In the genomic region with DNA sequence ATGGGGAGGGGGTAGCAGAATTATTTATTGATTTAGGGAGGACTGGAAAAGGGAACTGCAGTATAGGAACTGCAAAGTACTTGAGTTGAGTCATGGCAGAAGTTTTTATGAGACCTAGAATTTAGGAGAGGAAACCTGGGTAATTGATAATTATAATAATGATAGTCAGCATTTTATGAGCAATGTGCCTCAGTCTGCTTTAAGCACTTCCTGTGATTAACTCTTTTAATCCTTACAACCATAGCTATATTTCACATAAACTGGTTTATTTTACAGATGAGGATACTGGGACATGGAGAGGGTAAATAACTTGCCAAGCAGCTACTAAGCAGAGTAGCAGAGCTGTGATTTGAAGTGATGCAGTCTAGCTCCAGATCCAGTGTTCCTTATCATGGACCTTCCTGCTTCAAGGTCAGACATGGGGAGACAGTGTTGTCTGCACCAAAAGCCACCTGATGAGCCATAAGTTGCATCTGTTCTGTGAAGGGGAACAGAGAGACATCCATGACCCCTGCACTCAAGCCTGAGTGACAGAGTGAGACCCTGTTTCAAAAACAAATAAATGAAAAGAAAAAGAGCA, we compare ENCODE assay signal across 2 cellular contexts.
TF ChIP-seq lines count a peak whose summit lies in the region.

No MANE protein-coding gene starts in this region.

TF ChIP-seq in HEK293, 187 proteins besides CTCF, POLR2A, EP300 and RAD21:
- TF ChIP-seq ZSCAN16 (tag by site-specific recombination; IDR thresholded peaks at IDR 0.05) (no peak), ZFP3 (tag by site-specific recombination; IDR thresholded peaks at IDR 0.05; ENCODE audit: low read depth) (no peak)
- TF ChIP-seq, protein P1, sequence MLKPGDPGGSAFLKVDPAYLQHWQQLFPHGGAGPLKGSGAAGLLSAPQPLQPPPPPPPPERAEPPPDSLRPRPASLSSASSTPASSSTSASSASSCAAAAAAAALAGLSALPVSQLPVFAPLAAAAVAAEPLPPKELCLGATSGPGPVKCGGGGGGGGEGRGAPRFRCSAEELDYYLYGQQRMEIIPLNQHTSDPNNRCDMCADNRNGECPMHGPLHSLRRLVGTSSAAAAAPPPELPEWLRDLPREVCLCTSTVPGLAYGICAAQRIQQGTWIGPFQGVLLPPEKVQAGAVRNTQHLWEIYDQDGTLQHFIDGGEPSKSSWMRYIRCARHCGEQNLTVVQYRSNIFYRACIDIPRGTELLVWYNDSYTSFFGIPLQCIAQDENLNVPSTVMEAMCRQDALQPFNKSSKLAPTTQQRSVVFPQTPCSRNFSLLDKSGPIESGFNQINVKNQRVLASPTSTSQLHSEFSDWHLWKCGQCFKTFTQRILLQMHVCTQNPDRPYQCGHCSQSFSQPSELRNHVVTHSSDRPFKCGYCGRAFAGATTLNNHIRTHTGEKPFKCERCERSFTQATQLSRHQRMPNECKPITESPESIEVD (tag by site-specific recombination; IDR thresholded peaks at IDR 0.05), result peak; percentile 33; the same call in 1 of the 2 replicates

TF ChIP-seq in K562, 482 proteins besides CTCF, POLR2A, EP300 and RAD21:
- TF ChIP-seq C11orf30 (IDR thresholded peaks at IDR 0.05; ENCODE audit: low read depth), result peak; percentile 42; the same call in 1 of the 2 replicates
- TF ChIP-seq XRCC4 (IDR thresholded peaks at IDR 0.05; ENCODE audit: extremely low read depth, insufficient read depth, insufficient read length), result no peak
- TF ChIP-seq MAFG (tag; conservative IDR thresholded peaks at IDR 0.05), result peak; percentile 34; the same call in 1 of the 2 replicates
- TF ChIP-seq MAFF (IDR thresholded peaks at IDR 0.05; ENCODE audit: low read length), result 0 out of 2 replicates have a peak, but pooled peaks have one; percentile 32
- peak; percentile 61; the same call in 1 of the 2 replicates for TF ChIP-seq ZNF316 (IDR thresholded peaks at IDR 0.05)
- no peak for TF ChIP-seq PTTG1 (tag; IDR thresholded peaks at IDR 0.05; ENCODE audit: low read depth)
- no peak for TF ChIP-seq BMI1 (IDR thresholded peaks at IDR 0.05; ENCODE audit: low read length)
